ENCODE assay signal across 8 cellular contexts in the genomic region with DNA sequence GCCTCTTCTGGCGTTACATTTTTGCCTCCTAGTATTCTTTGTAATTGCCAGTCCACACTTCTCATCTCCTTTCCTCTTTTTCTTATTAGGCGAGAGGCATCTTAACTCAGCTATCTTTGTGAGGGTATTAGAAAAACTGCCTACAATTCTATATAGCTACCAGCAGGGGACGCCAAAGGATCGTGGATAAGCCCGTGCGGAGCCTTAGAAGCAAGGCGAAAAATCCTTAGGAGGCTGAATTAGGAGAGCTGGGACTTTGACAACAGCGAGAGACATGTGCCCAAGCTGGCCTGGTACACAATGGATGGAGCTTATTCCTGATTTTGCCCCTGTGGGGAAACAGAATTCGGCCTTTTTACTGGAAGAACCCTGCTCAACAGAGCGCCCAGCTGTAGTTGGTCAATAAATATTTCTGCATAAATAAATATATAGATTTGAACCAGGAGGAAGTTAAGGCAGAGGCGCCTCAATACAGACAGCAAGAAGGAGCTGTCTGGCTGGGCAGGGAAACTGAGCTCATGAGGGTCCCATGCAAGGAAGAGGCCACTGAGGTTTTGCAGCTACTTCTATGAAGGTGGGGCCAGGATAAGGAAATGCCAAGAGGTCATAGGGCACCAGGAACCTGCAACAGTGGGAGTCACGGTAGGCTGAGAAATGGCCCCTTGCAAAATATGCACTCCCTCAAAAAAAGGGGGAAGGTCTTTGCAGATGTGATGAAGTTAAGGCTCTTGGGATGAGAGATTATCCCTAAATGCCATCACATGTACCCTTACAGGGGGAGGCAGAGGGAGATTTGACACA. TPM values are rescaled to one million over a fixed set of nuclear protein-coding genes. Genes with fewer than 3 reads are reported as not detected.
DNase-seq lines count a peak whose midpoint lies in the region; ATAC-seq, FAIRE-seq and TF ChIP-seq lines count a peak whose summit lies in the region.

No MANE protein-coding gene starts in this region.

- H2AFZ ChIP-seq in mammary epithelial cell (ENCODE audit: low read depth, low read length), result no peak overlapping the region

- no peak for ATAC-seq in stimulated activated naive CD8-positive, alpha-beta T cell treated with anti-CD3 and anti-CD28 coated beads, Interleukin-15, Interleukin-2, amounts not matched to agents 100 U/mL and 50 U/mL, for 24 hours
- no peak for ATAC-seq in GM19452 (IDR thresholded peaks at IDR 0.05; ENCODE audit: unreplicated experiment)

- H3K27ac ChIP-seq in Peyer's patch (no peak overlapping the region), mammary epithelial cell (ENCODE audit: insufficient read depth, low read depth, low read length) (no peak overlapping the region), kidney (ENCODE audit: low read depth in 2 of 2, low read length in 2 of 2) (no peak overlapping the region)

- H4K20me1 ChIP-seq in mammary epithelial cell (ENCODE audit: insufficient read depth, low read length), result no peaks in the 10 kb centered on the region

- H3K27me3 ChIP-seq in MG63 (peaks cover under 1% of the 10 kb centered on the region; the same call in 1 of the 2 replicates), Peyer's patch (no peaks in the 10 kb centered on the region), mammary epithelial cell (ENCODE audit: insufficient read depth, low read length) (no peaks in the 10 kb centered on the region)

- no peaks in the 10 kb centered on the region for H3K36me3 ChIP-seq in MG63
- H3K36me3 ChIP-seq in Peyer's patch, result no peaks in the 10 kb centered on the region
- no peaks in the 10 kb centered on the region for H3K36me3 ChIP-seq in mammary epithelial cell (ENCODE audit: insufficient read depth, low read length)
- no peaks in the 10 kb centered on the region for H3K36me3 ChIP-seq in kidney (ENCODE audit: control insufficient read depth in 1 of 2, insufficient read depth in 2 of 2, low read length in 2 of 2)

- H3K79me2 ChIP-seq in mammary epithelial cell (ENCODE audit: insufficient read depth, low read length), result no peaks in the 10 kb centered on the region

- H3K9ac ChIP-seq in mammary epithelial cell (ENCODE audit: insufficient read depth, low read length) (no peak overlapping the region), kidney (ENCODE audit: low read length in 2 of 2) (no peak overlapping the region)

- 17% methylated on average over 12 of the region's 12 CpGs for WGBS in mammary epithelial cell (ENCODE audit: low coverage, missing lambda C conversion rate)

- BruUV-seq in mammary epithelial cell (replicated peaks; lab: Mats Ljungman, UMichigan), result no TSS peak

- FAIRE-seq in kidney (lab: Jason Lieb, UNC), result no peak

- TF ChIP-seq CTCF in Peyer's patch (IDR thresholded peaks at IDR 0.05) (peak in 5 of 6 experiments; percentile 65 to 97 (median 94)), mammary epithelial cell (conservative IDR thresholded peaks at IDR 0.05 in 1 of 2, IDR thresholded peaks at IDR 0.05 in 1 of 2; ENCODE audit: extremely low read depth in 1 of 2, insufficient read depth in 1 of 2, low read depth in 1 of 2, low read length in 2 of 2) (peak; percentile 99), kidney (IDR thresholded peaks at IDR 0.05; ENCODE audit: borderline replicate concordance, extremely low read depth, insufficient read depth) (peak; percentile 97)

- no peak for TF ChIP-seq POLR2A in Peyer's patch (IDR thresholded peaks at IDR 0.05)

- in situ Hi-C loops in mammary epithelial cell (cut with MboI; ENCODE audit: low sequenced_read_pairs in 2 of 2), result loop anchor here (10.0 to 25.0 kb wide), 2 partner anchors 524 to 1932 kb away; no protein-coding TSS in a partner anchor

- no peak overlapping the region for H3K4me2 ChIP-seq in mammary epithelial cell (ENCODE audit: insufficient read depth, low read depth, low read length)

- CTCF ChIA-PET in mammary epithelial cell (lab: Charles Lee; ENCODE audit: low non-redundant PET), result interaction anchor here (0.6 to 1.0 kb wide), 3 partner anchors 25 to 692 kb away, joined by 5 to 11 read pairs (median 8); no protein-coding TSS in a partner anchor

- dilution Hi-C loops in mammary epithelial cell (cut with HindIII; ENCODE audit: low sequenced_read_pairs), result no loop called here

- H3K9me3 ChIP-seq in MG63, result no peaks in the 10 kb centered on the region
- no peaks in the 10 kb centered on the region for H3K9me3 ChIP-seq in Peyer's patch
- no peaks in the 10 kb centered on the region for H3K9me3 ChIP-seq in mammary epithelial cell (replicated peaks; ENCODE audit: insufficient read depth, low read length)
- H3K9me3 ChIP-seq in kidney (ENCODE audit: control insufficient read depth in 1 of 2, low read length in 2 of 2), result no peaks in the 10 kb centered on the region

- DNase-seq in stimulated activated CD4-positive, alpha-beta T cell treated with anti-CD3 and anti-CD28 coated beads, Interleukin-12 subunit alpha, Interleukin-12 subunit beta, amount 100 ng/mL, for 4 hours, result peak; percentile 7
- DNase-seq in stimulated activated CD4-positive, alpha-beta T cell treated with anti-CD3 and anti-CD28 coated beads, Interleukin-4, amount 100 ng/mL, for 4 hours, result no peak
- DNase-seq in MG63 (peak; percentile 10), Peyer's patch (peak in 1 of 3 donors; percentile 60), mammary epithelial cell (peak; percentile 30), kidney (no peak)
- peak; percentile 27 for DNase-seq in stimulated activated naive CD8-positive, alpha-beta T cell treated with anti-CD3 and anti-CD28 coated beads, Interleukin-15, Interleukin-2, amounts not matched to agents 100 U/mL and 50 U/mL, for 24 hours

- no peak overlapping the region for H3K4me3 ChIP-seq in MG63
- H3K4me3 ChIP-seq in Peyer's patch, result no peak overlapping the region
- H3K4me3 ChIP-seq in mammary epithelial cell (replicated peaks in 1 of 3; ENCODE audit: insufficient read depth in 1 of 3, low read depth in 2 of 3, low read length in 3 of 3), result no peak overlapping the region
- no peak overlapping the region for H3K4me3 ChIP-seq in kidney (ENCODE audit: low read length in 2 of 2)

- no peaks in the 10 kb centered on the region for H3K4me1 ChIP-seq in Peyer's patch
- no peaks in the 10 kb centered on the region for H3K4me1 ChIP-seq in mammary epithelial cell (ENCODE audit: insufficient read depth, low read length)
- H3K4me1 ChIP-seq in kidney (ENCODE audit: control insufficient read depth in 1 of 2, insufficient read depth in 1 of 2, low read depth in 1 of 2, low read length in 2 of 2), result no peaks in the 10 kb centered on the region

- intact Hi-C loops in mammary epithelial cell (cut with micrococcal nuclease), result loop anchor here (1.0 to 10.0 kb wide), 8 partner anchors 496 to 1937 kb away; no protein-coding TSS in a partner anchor
- intact Hi-C loops in kidney (cut with DNase I), result loop anchor here (5.0 kb wide), 1 partner anchor 527 kb away; no protein-coding TSS in a partner anchor

RNA-seq across cellular contexts. Expression of a gene that starts 14.6 kb away (rescaled TPM):
- total RNA-seq in MG63 (2014; rRNA removed; shearing (Covaris generic); ENCODE audit: low replicate concordance), result 16.4 and 17.8 TPM in 2 replicates
- 100 to 1,000 TPM in 1 of 4 donors, 10 to 100 TPM in 3; 20.7 to 178 (median 48.0) TPM for total RNA-seq in Peyer's patch
- 10 to 100 TPM; 24.0 to 37.3 TPM for total RNA-seq in mammary epithelial cell
- 14.2 TPM for polyA plus RNA-seq in mammary epithelial cell
- 22.1 TPM for polyA minus RNA-seq in mammary epithelial cell
- 34.7 TPM for total RNA-seq in kidney
- 12.3 TPM for polyA plus RNA-seq in kidney (ENCODE audit: insufficient read depth, low read depth, low replicate concordance)

Comparison
In these comparisons a context has a peak if more than half of its experiments do, and no peak if none do; other contexts are left out.
1. DNase-seq: peak in stimulated activated CD4-positive, alpha-beta T cell treated with anti-CD3 and anti-CD28 coated beads, Interleukin-12 subunit alpha, Interleukin-12 subunit beta, amount 100 ng/mL, for 4 hours (single experiment), MG63 (single experiment), mammary epithelial cell (single experiment) and stimulated activated naive CD8-positive, alpha-beta T cell treated with anti-CD3 and anti-CD28 coated beads, Interleukin-15, Interleukin-2, amounts not matched to agents 100 U/mL and 50 U/mL, for 24 hours (single experiment); none in stimulated activated CD4-positive, alpha-beta T cell treated with anti-CD3 and anti-CD28 coated beads, Interleukin-4, amount 100 ng/mL, for 4 hours (0 of 2) and kidney (single experiment).
2. Peak in every context shown above with its lines, with median percentiles within 50 percentile points of each other: CTCF ChIP-seq.